In the genomic region with DNA sequence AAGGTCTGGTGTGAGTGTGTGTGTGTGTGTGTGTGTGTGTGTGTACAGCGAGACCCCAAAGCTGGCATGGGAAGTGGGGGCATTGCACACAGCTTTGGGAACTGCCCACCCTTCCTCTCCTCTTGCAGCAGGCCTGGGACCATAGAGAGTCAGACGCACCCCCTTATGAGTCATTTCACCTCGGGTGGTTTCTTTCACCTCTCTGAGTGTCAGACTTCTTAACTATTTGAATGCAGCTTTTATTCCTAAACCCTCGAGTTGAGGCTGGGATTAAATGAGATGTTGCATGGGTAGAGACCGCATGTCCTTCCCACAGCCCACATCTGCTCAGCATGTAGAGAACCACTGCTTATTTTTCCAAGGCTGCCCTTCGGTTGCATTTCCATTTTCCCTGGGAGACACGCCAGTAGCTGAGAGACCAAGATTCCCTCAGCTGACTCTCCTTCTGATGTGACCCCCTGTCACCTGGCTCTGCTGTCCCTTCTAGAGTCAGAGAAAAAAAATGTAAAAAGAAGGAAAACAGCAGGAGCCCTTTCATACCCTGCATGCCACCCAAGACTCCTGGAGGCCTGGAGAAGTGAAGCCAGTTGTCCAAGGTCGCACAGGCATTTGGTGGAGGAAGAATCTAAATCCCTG, we compare ENCODE assay signal across 1 cellular context.
TF ChIP-seq lines count a peak whose summit lies in the region.

No MANE protein-coding gene starts in this region.

TF ChIP-seq in GM12878, 131 proteins besides CTCF, POLR2A, EP300 and RAD21 (continued from another document):
- TF ChIP-seq, protein P1, sequence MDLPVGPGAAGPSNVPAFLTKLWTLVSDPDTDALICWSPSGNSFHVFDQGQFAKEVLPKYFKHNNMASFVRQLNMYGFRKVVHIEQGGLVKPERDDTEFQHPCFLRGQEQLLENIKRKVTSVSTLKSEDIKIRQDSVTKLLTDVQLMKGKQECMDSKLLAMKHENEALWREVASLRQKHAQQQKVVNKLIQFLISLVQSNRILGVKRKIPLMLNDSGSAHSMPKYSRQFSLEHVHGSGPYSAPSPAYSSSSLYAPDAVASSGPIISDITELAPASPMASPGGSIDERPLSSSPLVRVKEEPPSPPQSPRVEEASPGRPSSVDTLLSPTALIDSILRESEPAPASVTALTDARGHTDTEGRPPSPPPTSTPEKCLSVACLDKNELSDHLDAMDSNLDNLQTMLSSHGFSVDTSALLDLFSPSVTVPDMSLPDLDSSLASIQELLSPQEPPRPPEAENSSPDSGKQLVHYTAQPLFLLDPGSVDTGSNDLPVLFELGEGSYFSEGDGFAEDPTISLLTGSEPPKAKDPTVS (IDR thresholded peaks at IDR 0.05; ENCODE audit: low read depth, low read length) = no peak
- TF ChIP-seq IKZF1 (conservative IDR thresholded peaks at IDR 0.05) (peak; percentile 71), CREB1 (IDR thresholded peaks at IDR 0.05; ENCODE audit: low read depth) (no peak), FOXK2 (IDR thresholded peaks at IDR 0.05) (no peak), ZNF217 (IDR thresholded peaks at IDR 0.05) (no peak), HDGF (IDR thresholded peaks at IDR 0.05) (no peak), ZNF274 (IDR thresholded peaks at IDR 0.05; ENCODE audit: insufficient read depth, insufficient read length) (no peak), MTA3 (IDR thresholded peaks at IDR 0.05; ENCODE audit: borderline replicate concordance, low read length) (no peak), KDM1A (IDR thresholded peaks at IDR 0.05; ENCODE audit: borderline replicate concordance) (no peak), TBL1XR1 (IDR thresholded peaks at IDR 0.05; ENCODE audit: low read depth, low read length) (no peak), ZBED1 (IDR thresholded peaks at IDR 0.05; ENCODE audit: borderline replicate concordance) (no peak)
- TF ChIP-seq, protein P2, sequence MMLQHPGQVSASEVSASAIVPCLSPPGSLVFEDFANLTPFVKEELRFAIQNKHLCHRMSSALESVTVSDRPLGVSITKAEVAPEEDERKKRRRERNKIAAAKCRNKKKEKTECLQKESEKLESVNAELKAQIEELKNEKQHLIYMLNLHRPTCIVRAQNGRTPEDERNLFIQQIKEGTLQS (IDR thresholded peaks at IDR 0.05; ENCODE audit: borderline replicate concordance, extremely low read depth, low read depth, low read length) = no peak
- TF ChIP-seq, protein P3, sequence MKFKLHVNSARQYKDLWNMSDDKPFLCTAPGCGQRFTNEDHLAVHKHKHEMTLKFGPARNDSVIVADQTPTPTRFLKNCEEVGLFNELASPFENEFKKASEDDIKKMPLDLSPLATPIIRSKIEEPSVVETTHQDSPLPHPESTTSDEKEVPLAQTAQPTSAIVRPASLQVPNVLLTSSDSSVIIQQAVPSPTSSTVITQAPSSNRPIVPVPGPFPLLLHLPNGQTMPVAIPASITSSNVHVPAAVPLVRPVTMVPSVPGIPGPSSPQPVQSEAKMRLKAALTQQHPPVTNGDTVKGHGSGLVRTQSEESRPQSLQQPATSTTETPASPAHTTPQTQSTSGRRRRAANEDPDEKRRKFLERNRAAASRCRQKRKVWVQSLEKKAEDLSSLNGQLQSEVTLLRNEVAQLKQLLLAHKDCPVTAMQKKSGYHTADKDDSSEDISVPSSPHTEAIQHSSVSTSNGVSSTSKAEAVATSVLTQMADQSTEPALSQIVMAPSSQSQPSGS (IDR thresholded peaks at IDR 0.05; ENCODE audit: low read length) = no peak
